ENCODE assay signal across 15 cellular contexts in the genomic region with DNA sequence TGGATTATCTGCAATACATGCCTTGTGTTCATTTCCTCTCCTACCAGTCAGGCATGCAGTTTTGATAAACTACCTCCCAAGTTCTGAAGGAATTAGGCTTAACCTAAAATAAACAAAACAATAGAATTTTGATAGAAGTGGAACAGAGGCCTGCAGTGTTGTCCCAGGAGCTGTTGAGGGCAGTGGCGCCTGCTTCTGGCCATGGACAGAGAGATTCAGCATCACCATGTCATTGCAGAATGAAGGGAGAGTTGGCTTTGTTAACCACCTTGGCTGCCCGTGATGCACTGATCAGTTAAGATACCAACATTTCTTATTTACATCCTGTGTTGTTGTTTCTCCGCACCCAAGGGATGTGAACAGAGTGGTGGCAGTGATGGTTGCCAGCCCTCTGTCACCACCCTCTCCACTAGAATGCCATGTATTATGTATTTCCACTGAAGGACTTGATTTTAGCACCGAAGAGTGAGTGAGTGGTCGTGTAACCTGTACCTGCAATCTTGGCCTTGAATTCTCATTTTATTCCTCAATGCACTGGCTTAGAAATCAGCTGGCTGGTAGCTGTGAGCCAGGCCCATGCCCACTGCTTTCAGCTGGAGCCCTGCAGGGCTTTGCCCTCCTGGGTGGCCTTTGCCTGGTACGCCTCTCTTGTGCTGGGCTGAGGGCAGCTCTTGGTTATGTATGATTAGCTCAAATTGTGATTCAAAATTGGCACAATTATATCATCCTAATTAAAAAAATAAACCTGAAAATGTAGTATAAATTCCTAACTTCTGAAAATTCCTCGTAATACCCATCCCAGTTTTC. TPM values are rescaled to one million over a fixed set of nuclear protein-coding genes. Genes with fewer than 3 reads are reported as not detected.
DNase-seq lines count a peak whose midpoint lies in the region; ATAC-seq and TF ChIP-seq lines count a peak whose summit lies in the region.
"Had no signal": no experiment of that assay in that cellular context is flagged by ENCODE, and none has a peak within 500 bp of the region (broad histone marks: within the 10 kb centered on the region; RNA-seq: fewer than 3 reads in every experiment).

No MANE protein-coding gene starts in this region.

- H3K27ac Mint-ChIP-seq in endodermal cell: no peak overlapping the region
- no peak overlapping the region for H3K27ac Mint-ChIP-seq in osteocyte (ENCODE audit: unreplicated experiment)
- H3K27ac Mint-ChIP-seq: activated naive CD4-positive, alpha-beta T cell treated with anti-CD3 and anti-CD28 coated beads, Interleukin-2, amount 50 U/mL, for 24 hours had no signal

- no peak overlapping the region for H3K4me3 Mint-ChIP-seq in endodermal cell
- no peak overlapping the region for H3K4me3 Mint-ChIP-seq in osteocyte (ENCODE audit: unreplicated experiment)
- H3K4me3 Mint-ChIP-seq: activated naive CD4-positive, alpha-beta T cell treated with anti-CD3 and anti-CD28 coated beads, Interleukin-2, amount 50 U/mL, for 24 hours had no signal

- no peaks in the 10 kb centered on the region for H3K36me3 ChIP-seq in endodermal cell (ENCODE audit: control insufficient read depth, insufficient read depth, low read length)
- H3K36me3 ChIP-seq: colonic mucosa had no signal

- H3K27me3 ChIP-seq in endodermal cell (ENCODE audit: control insufficient read depth, insufficient read depth, low read length, poor library complexity, severe bottlenecking): no peaks in the 10 kb centered on the region
- H3K27me3 ChIP-seq: colonic mucosa, stomach had no signal

- H3K9ac ChIP-seq in endodermal cell (ENCODE audit: extremely low read depth, low read length, poor library complexity, severe bottlenecking): no peak overlapping the region

- H3K4me1 Mint-ChIP-seq in endodermal cell (peaks cover 8% of the 10 kb centered on the region), osteocyte (ENCODE audit: unreplicated experiment) (peaks cover 16% of the 10 kb centered on the region)
- H3K4me1 Mint-ChIP-seq: activated naive CD4-positive, alpha-beta T cell treated with anti-CD3 and anti-CD28 coated beads, Interleukin-2, amount 50 U/mL, for 24 hours had no signal

- DNase-seq in Right ventricle myocardium inferior (ENCODE audit: missing footprints) (no peak), cardiac septum (ENCODE audit: low spot score) (no peak), endodermal cell (peak; percentile 59), osteocyte (ENCODE audit: extremely low spot score, unreplicated experiment) (peak; percentile 48), SW480 (ENCODE audit: low spot score) (no peak), DMS79 (lab: John Stamatoyannopoulos, UW) (no peak)
- DNase-seq: colonic mucosa, EL, MM.1S, NCI-H2171 treated with DMSO at 0.1 percent for 48 hours, OCI-M1, stomach had no signal

- no peaks in the 10 kb centered on the region for H3K9me3 Mint-ChIP-seq in endodermal cell
- H3K9me3 Mint-ChIP-seq in osteocyte (ENCODE audit: unreplicated experiment): no peaks in the 10 kb centered on the region
- H3K9me3 Mint-ChIP-seq: activated naive CD4-positive, alpha-beta T cell treated with anti-CD3 and anti-CD28 coated beads, Interleukin-2, amount 50 U/mL, for 24 hours had no signal

- no peak overlapping the region for H3K4me3 ChIP-seq in endodermal cell (ENCODE audit: low read length)
- H3K4me3 ChIP-seq: colonic mucosa, stomach had no signal

- H3K9me3 ChIP-seq in endodermal cell (ENCODE audit: control insufficient read depth, low read length): no peaks in the 10 kb centered on the region
- H3K9me3 ChIP-seq: colonic mucosa, stomach had no signal

- peaks cover 4% of the 10 kb centered on the region for H3K4me1 ChIP-seq in endodermal cell (ENCODE audit: control insufficient read depth, insufficient read depth, low read length)
- H3K4me1 ChIP-seq: colonic mucosa had no signal

- ATAC-seq in Right ventricle myocardium inferior (peak; percentile 70), SK-N-SH treated with all-trans-retinoic acid at 6 μM for 48 hours (peak; percentile 75), GM21717 (IDR thresholded peaks at IDR 0.05; ENCODE audit: unreplicated experiment) (no peak)

- H3K27me3 Mint-ChIP-seq in endodermal cell (ENCODE audit: insufficient read depth): no peaks in the 10 kb centered on the region
- no peaks in the 10 kb centered on the region for H3K27me3 Mint-ChIP-seq in osteocyte (ENCODE audit: unreplicated experiment)
- H3K27me3 Mint-ChIP-seq: activated naive CD4-positive, alpha-beta T cell treated with anti-CD3 and anti-CD28 coated beads, Interleukin-2, amount 50 U/mL, for 24 hours had no signal

- intact Hi-C loops in Right ventricle myocardium inferior (cut with DNase I): loop anchor here (5.0 to 10.0 kb wide), 2 partner anchors 126 to 268 kb away; no protein-coding TSS in a partner anchor
- intact Hi-C loops in cardiac septum (cut with DNase I): no loop called here

- 83 to 88% methylated on average over 6 to 7 of the region's 7 CpGs for WGBS in endodermal cell (ENCODE audit: insufficient coverage in 1 of 2, insufficient read length in 1 of 2), 2 experiments

- H3K27ac ChIP-seq in endodermal cell (ENCODE audit: low read depth, low read length): no peak overlapping the region
- H3K27ac ChIP-seq: colonic mucosa, stomach had no signal

- H3K36me3 Mint-ChIP-seq in endodermal cell (ENCODE audit: low read depth) (no peaks in the 10 kb centered on the region), osteocyte (ENCODE audit: unreplicated experiment) (no peaks in the 10 kb centered on the region)

- peak; percentile 59 for TF ChIP-seq CTCF in endodermal cell (conservative IDR thresholded peaks at IDR 0.05)
- no peak for TF ChIP-seq CTCF in osteocyte (IDR thresholded peaks at IDR 0.05)

TF ChIP-seq in SK-N-SH treated with all-trans-retinoic acid at 6 μM for 48 hours, 23 proteins besides CTCF, POLR2A, EP300 and RAD21:
- TF ChIP-seq CSRNP3 (CRISPR knock-in tag; IDR thresholded peaks at IDR 0.05) (no peak), RARB (CRISPR knock-in tag; IDR thresholded peaks at IDR 0.05) (no peak), GLIS3 (CRISPR knock-in tag; IDR thresholded peaks at IDR 0.05) (no peak), CSDC2 (CRISPR knock-in tag; IDR thresholded peaks at IDR 0.05) (no peak), ZFP3 (CRISPR knock-in tag; IDR thresholded peaks at IDR 0.05) (no peak), SNAI2 (CRISPR knock-in tag; IDR thresholded peaks at IDR 0.05) (no peak), ARNTL (CRISPR knock-in tag; IDR thresholded peaks at IDR 0.05; ENCODE audit: borderline replicate concordance, low read depth) (no peak), ESRRG (CRISPR knock-in tag; IDR thresholded peaks at IDR 0.05) (no peak), ZC3H10 (CRISPR knock-in tag; IDR thresholded peaks at IDR 0.05) (no peak)
- TF ChIP-seq, protein P1, sequence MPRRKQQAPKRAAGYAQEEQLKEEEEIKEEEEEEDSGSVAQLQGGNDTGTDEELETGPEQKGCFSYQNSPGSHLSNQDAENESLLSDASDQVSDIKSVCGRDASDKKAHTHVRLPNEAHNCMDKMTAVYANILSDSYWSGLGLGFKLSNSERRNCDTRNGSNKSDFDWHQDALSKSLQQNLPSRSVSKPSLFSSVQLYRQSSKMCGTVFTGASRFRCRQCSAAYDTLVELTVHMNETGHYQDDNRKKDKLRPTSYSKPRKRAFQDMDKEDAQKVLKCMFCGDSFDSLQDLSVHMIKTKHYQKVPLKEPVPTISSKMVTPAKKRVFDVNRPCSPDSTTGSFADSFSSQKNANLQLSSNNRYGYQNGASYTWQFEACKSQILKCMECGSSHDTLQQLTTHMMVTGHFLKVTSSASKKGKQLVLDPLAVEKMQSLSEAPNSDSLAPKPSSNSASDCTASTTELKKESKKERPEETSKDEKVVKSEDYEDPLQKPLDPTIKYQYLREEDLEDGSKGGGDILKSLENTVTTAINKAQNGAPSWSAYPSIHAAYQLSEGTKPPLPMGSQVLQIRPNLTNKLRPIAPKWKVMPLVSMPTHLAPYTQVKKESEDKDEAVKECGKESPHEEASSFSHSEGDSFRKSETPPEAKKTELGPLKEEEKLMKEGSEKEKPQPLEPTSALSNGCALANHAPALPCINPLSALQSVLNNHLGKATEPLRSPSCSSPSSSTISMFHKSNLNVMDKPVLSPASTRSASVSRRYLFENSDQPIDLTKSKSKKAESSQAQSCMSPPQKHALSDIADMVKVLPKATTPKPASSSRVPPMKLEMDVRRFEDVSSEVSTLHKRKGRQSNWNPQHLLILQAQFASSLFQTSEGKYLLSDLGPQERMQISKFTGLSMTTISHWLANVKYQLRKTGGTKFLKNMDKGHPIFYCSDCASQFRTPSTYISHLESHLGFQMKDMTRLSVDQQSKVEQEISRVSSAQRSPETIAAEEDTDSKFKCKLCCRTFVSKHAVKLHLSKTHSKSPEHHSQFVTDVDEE (CRISPR knock-in tag; IDR thresholded peaks at IDR 0.05): no peak
- TF ChIP-seq, protein P2, sequence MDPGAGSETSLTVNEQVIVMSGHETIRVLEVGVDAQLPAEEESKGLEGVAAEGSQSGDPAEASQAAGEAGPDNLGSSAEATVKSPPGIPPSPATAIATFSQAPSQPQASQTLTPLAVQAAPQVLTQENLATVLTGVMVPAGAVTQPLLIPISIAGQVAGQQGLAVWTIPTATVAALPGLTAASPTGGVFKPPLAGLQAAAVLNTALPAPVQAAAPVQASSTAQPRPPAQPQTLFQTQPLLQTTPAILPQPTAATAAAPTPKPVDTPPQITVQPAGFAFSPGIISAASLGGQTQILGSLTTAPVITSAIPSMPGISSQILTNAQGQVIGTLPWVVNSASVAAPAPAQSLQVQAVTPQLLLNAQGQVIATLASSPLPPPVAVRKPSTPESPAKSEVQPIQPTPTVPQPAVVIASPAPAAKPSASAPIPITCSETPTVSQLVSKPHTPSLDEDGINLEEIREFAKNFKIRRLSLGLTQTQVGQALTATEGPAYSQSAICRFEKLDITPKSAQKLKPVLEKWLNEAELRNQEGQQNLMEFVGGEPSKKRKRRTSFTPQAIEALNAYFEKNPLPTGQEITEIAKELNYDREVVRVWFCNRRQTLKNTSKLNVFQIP (CRISPR knock-in tag; IDR thresholded peaks at IDR 0.05; ENCODE audit: borderline replicate concordance, low read depth): no peak

RNA-seq across cellular contexts. Expression of gene SHLD1, which starts 56.5 kb away (rescaled TPM):
- total RNA-seq in Right ventricle myocardium inferior (5.3 TPM), cardiac septum (4.3 TPM), endodermal cell (1 to 10 TPM; 4.0 to 6.6 TPM), osteocyte (3.6 and 4.1 TPM in 2 replicates)
- 6.7 TPM for polyA plus RNA-seq in endodermal cell (2013, experiment 1 of 2)
- 7.5 TPM for polyA plus RNA-seq in endodermal cell (2013, experiment 2 of 2)

Comparison
In these comparisons a context has a peak if more than half of its experiments do, and no peak if none do; other contexts are left out.
1. DNase-seq: peak in endodermal cell (single experiment) and osteocyte (single experiment); none in Right ventricle myocardium inferior (single experiment), cardiac septum (single experiment), SW480 (single experiment) and DMS79 (single experiment).